In genomic region chr6:33416386-33417126, GRCh38 we compare ENCODE assay signal across 8 cellular contexts. TPM values are rescaled to one million over a fixed set of nuclear protein-coding genes. Genes with fewer than 3 reads are reported as not detected.
A peak's percentile ranks its signal among the peaks of the same experiment; 100 is the strongest.
DNase-seq lines count a peak whose midpoint lies in the region; ATAC-seq and TF ChIP-seq lines count a peak whose summit lies in the region.

No MANE protein-coding gene starts in this region.

- H3K4me1 ChIP-seq in CD4-positive, alpha-beta memory T cell (ENCODE audit: insufficient read depth, low read length), result peaks cover 85% of the 10 kb centered on the region
- peaks cover 55% of the 10 kb centered on the region for H3K4me1 ChIP-seq in Loucy (ENCODE audit: insufficient read depth, low read length, poor library complexity, severe bottlenecking)

- peaks cover 38% of the 10 kb centered on the region for H3K36me3 ChIP-seq in CD4-positive, alpha-beta memory T cell (ENCODE audit: insufficient read depth, low read length)
- H3K36me3 ChIP-seq in Loucy (ENCODE audit: insufficient read depth, low read length), result no peaks in the 10 kb centered on the region; the same call in 1 of the 2 replicates

- H3K79me2 ChIP-seq in Loucy (ENCODE audit: insufficient read depth, low read length), result peaks cover 66% of the 10 kb centered on the region

- no peaks in the 10 kb centered on the region for H3K9me3 ChIP-seq in CD4-positive, alpha-beta memory T cell (ENCODE audit: control insufficient read depth in 1 of 2, low read length in 2 of 2)
- H3K9me3 ChIP-seq in Loucy (ENCODE audit: insufficient read depth, low read depth, low read length), result no peaks in the 10 kb centered on the region

- no peaks in the 10 kb centered on the region for H3F3A ChIP-seq in Loucy (ENCODE audit: low read depth)

- H3K4me2 ChIP-seq in Loucy (ENCODE audit: low read depth, low read length, poor library complexity, severe bottlenecking), result peak overlapping the region; percentile 87

- H3K9me3 Mint-ChIP-seq in CD4-positive, alpha-beta memory T cell, result peaks cover 0 to 3% (median 0%) of the 10 kb centered on the region in 8 donors
- no peaks in the 10 kb centered on the region for H3K9me3 Mint-ChIP-seq in chondrocyte (ENCODE audit: low read depth)
- no peaks in the 10 kb centered on the region for H3K9me3 Mint-ChIP-seq in nephron progenitor cell

- CTCF ChIA-PET in CD4-positive, alpha-beta memory T cell (lab: Charles Lee; ENCODE audit: partially characterized antibody), result interaction anchor here (0.8 to 2.6 kb wide), 5 partner anchors 9 to 164 kb away, joined by 3 to 8 read pairs (median 3); no protein-coding TSS in a partner anchor

- peaks cover 53 to 85% (median 69%) of the 10 kb centered on the region in 4 donors for H3K4me1 Mint-ChIP-seq in CD4-positive, alpha-beta memory T cell
- H3K4me1 Mint-ChIP-seq in chondrocyte (ENCODE audit: low read depth) (peaks cover 71% of the 10 kb centered on the region), nephron progenitor cell (peaks cover 85% of the 10 kb centered on the region)

- peaks cover 41% of the 10 kb centered on the region for H4K20me1 ChIP-seq in Loucy (ENCODE audit: insufficient read depth, low read length, poor library complexity, severe bottlenecking)

- H3K27ac ChIP-seq in CD4-positive, alpha-beta memory T cell (ENCODE audit: low read depth, low read length), result peak overlapping the region; percentile 92

- intact Hi-C loops in CD4-positive, alpha-beta memory T cell (cut with micrococcal nuclease), result loop anchor here (5.0 to 10.0 kb wide), 4 partner anchors 144 to 1222 kb away; partner anchors contain the start of genes GPSM3, HSD17B8, PBX2 and RPS18

- no peaks in the 10 kb centered on the region for H3K27me3 Mint-ChIP-seq in CD4-positive, alpha-beta memory T cell
- no peaks in the 10 kb centered on the region for H3K27me3 Mint-ChIP-seq in chondrocyte (ENCODE audit: low read depth)
- H3K27me3 Mint-ChIP-seq in nephron progenitor cell (ENCODE audit: low read depth, poor library complexity), result no peaks in the 10 kb centered on the region

- POLR2A ChIA-PET in CD4-positive, alpha-beta memory T cell (lab: Charles Lee; ENCODE audit: partially characterized antibody), result interaction anchor here (0.7 to 4.6 kb wide), 24 partner anchors 8 to 444 kb away, joined by 3 to 77 read pairs (median 4); partner anchors contain the start of genes B3GALT4, PFDN6, RGL2 and RPS18

- no peak overlapping the region for H2AFZ ChIP-seq in Loucy (ENCODE audit: low read length)

- peak overlapping the region; percentile 87 to 97 (median 94) for H3K4me3 Mint-ChIP-seq in CD4-positive, alpha-beta memory T cell
- peak overlapping the region; percentile 99 for H3K4me3 Mint-ChIP-seq in chondrocyte (ENCODE audit: unreplicated experiment)
- H3K4me3 Mint-ChIP-seq in nephron progenitor cell, result peak overlapping the region; percentile 99

- DNase-seq in CD4-positive, alpha-beta memory T cell, result peak in 1 of 5 donors; percentile 54
- DNase-seq in chondrocyte (ENCODE audit: low spot score), result no peak
- DNase-seq in nephron progenitor cell, result no peak
- no peak for DNase-seq in NCI-H1092 (lab: John Stamatoyannopoulos, UW)
- no peak for DNase-seq in germinal center (ENCODE audit: low spot score)

- TF ChIP-seq CTCF in Loucy (conservative IDR thresholded peaks at IDR 0.05; ENCODE audit: low read length), result no peak
- no peak for TF ChIP-seq CTCF in chondrocyte (IDR thresholded peaks at IDR 0.05)
- TF ChIP-seq CTCF in nephron progenitor cell (IDR thresholded peaks at IDR 0.05), result no peak

- no peaks in the 10 kb centered on the region for H3K9me2 ChIP-seq in Loucy (replicated peaks; ENCODE audit: low read depth, low read length)

- H3K9ac ChIP-seq in Loucy (ENCODE audit: low read depth, low read length, poor library complexity, severe bottlenecking), result peak overlapping the region; percentile 91

- H3K27me3 ChIP-seq in CD4-positive, alpha-beta memory T cell (ENCODE audit: insufficient read depth, low read length), result no peaks in the 10 kb centered on the region
- no peaks in the 10 kb centered on the region for H3K27me3 ChIP-seq in Loucy (ENCODE audit: insufficient read depth, low read length, poor library complexity, severe bottlenecking)

- ATAC-seq in GM18868 (IDR thresholded peaks at IDR 0.05; ENCODE audit: unreplicated experiment), result no peak
- no peak for ATAC-seq in GM21529 (IDR thresholded peaks at IDR 0.05; ENCODE audit: unreplicated experiment)

- H3K4me3 ChIP-seq in CD4-positive, alpha-beta memory T cell (ENCODE audit: low read length in 2 of 2), result peak overlapping the region; percentile 82 to 94
- H3K4me3 ChIP-seq in Loucy (ENCODE audit: low read length, poor library complexity, severe bottlenecking), result peak overlapping the region; percentile 90

- H3K36me3 Mint-ChIP-seq in CD4-positive, alpha-beta memory T cell, result peaks cover 33 to 61% of the 10 kb centered on the region in 2 donors
- H3K36me3 Mint-ChIP-seq in chondrocyte (ENCODE audit: low read depth), result peaks cover 12% of the 10 kb centered on the region
- peaks cover 22% of the 10 kb centered on the region for H3K36me3 Mint-ChIP-seq in nephron progenitor cell (ENCODE audit: low read depth)

- peak overlapping the region; percentile 99 to 100 (median 99) for H3K27ac Mint-ChIP-seq in CD4-positive, alpha-beta memory T cell
- H3K27ac Mint-ChIP-seq in chondrocyte (ENCODE audit: unreplicated experiment) (peak overlapping the region; percentile 99), nephron progenitor cell (peak overlapping the region; percentile 98)

RNA-seq across cellular contexts. Expression of gene CUTA, which starts 1.4 kb away (rescaled TPM):
- 100 to 1,000 TPM; 210 to 217 TPM for total RNA-seq in CD4-positive, alpha-beta memory T cell
- 100 to 1,000 TPM; 371 to 407 TPM for polyA plus RNA-seq in CD4-positive, alpha-beta memory T cell
- 204 to 241 TPM (median 218 TPM) in 3 replicates for total RNA-seq in chondrocyte

RNA-seq across cellular contexts. Expression of gene SYNGAP1, which starts 3.3 kb away (rescaled TPM):
- total RNA-seq in CD4-positive, alpha-beta memory T cell, result 10 to 100 TPM; 47.8 to 48.0 TPM
- 1 to 10 TPM in 1 of 2 donors, not detected in 1; 1.9 TPM for polyA plus RNA-seq in CD4-positive, alpha-beta memory T cell
- total RNA-seq in chondrocyte, result 24.2 to 32.6 TPM (median 24.7 TPM) in 3 replicates

RNA-seq across cellular contexts. Expression of gene PHF1, which starts 5.7 kb away (rescaled TPM):
- 100 to 1,000 TPM; 220 TPM for total RNA-seq in CD4-positive, alpha-beta memory T cell
- 10 to 100 TPM; 61.2 to 81.8 TPM for polyA plus RNA-seq in CD4-positive, alpha-beta memory T cell
- total RNA-seq in chondrocyte, result 39.0 to 43.2 TPM (median 42.7 TPM) in 3 replicates

RNA-seq across cellular contexts. Expression of gene KIFC1, which starts 24.9 kb away (rescaled TPM):
- under 1 TPM; 0.61 to 0.69 TPM for total RNA-seq in CD4-positive, alpha-beta memory T cell
- polyA plus RNA-seq in CD4-positive, alpha-beta memory T cell, result under 1 TPM in 1 of 2 donors, not detected in 1; 0.54 TPM
- 7.4 to 10.4 TPM (median 8.1 TPM) in 3 replicates for total RNA-seq in chondrocyte

RNA-seq across cellular contexts. Expression of gene ZBTB9, which starts 37.8 kb away (rescaled TPM):
- 10 to 100 TPM; 12.1 to 12.8 TPM for total RNA-seq in CD4-positive, alpha-beta memory T cell
- polyA plus RNA-seq in CD4-positive, alpha-beta memory T cell, result 10 to 100 TPM in 1 of 2 donors, 1 to 10 TPM in 1; 5.7 to 11.5 TPM
- total RNA-seq in chondrocyte, result 6.8 to 7.8 TPM (median 7.1 TPM) in 3 replicates
